In genomic region chrX:152821145-152821765, GRCh38 we compare ENCODE assay signal across 9 cellular contexts. TPM values are rescaled to one million over a fixed set of nuclear protein-coding genes. Genes with fewer than 3 reads are reported as not detected.
DNase-seq lines count a peak whose midpoint lies in the region; ATAC-seq, FAIRE-seq and TF ChIP-seq lines count a peak whose summit lies in the region.
"Had no signal": no experiment of that assay in that cellular context is flagged by ENCODE, and none has a peak within 500 bp of the region (broad histone marks: within the 10 kb centered on the region; RNA-seq: fewer than 3 reads in every experiment).

No MANE protein-coding gene starts in this region.

- H3K9me1 ChIP-seq in endothelial cell of umbilical vein (replicated peaks; ENCODE audit: control insufficient read depth, extremely low read depth, insufficient read depth, low read length) = no peaks in the 10 kb centered on the region

- H2AFZ ChIP-seq in GM23248 (no peak overlapping the region), endothelial cell of umbilical vein (ENCODE audit: low read depth, low read length) (no peak overlapping the region), smooth muscle cell (ENCODE audit: low read depth) (no peak overlapping the region)

- in situ Hi-C loops in GM23248 (cut with MboI) = loop anchor here (25.0 kb wide), 1 partner anchor 1059 kb away; no protein-coding TSS in a partner anchor

- dilution Hi-C loops in endothelial cell of umbilical vein (cut with MboI; ENCODE audit: extremely low pct_ligation_motif_present, low sequenced_read_pairs) = no loop called here

- TF ChIP-seq CTCF in endothelial cell of umbilical vein (IDR thresholded peaks at IDR 0.05; ENCODE audit: extremely low read depth in 1 of 2, insufficient read depth in 1 of 2, low read depth in 1 of 2, low read length in 2 of 2) (peak; percentile 51 to 59), smooth muscle cell (IDR thresholded peaks at IDR 0.05; ENCODE audit: borderline replicate concordance, insufficient read depth, poor library complexity, severe bottlenecking) (peak; percentile 49)

- H3K9me3 ChIP-seq in GM23248 (ENCODE audit: low read depth) (no peaks in the 10 kb centered on the region), NT2/D1 (ENCODE audit: insufficient read depth, low read length) (no peaks in the 10 kb centered on the region), endothelial cell of umbilical vein (replicated peaks; ENCODE audit: control insufficient read depth, insufficient read depth, low read length) (no peaks in the 10 kb centered on the region), smooth muscle cell (replicated peaks; ENCODE audit: low read depth) (no peaks in the 10 kb centered on the region)
- H3K9me3 ChIP-seq: SJSA1 had no signal

- H3K27me3 ChIP-seq in GM23248 (replicated peaks; ENCODE audit: insufficient read depth) (no peaks in the 10 kb centered on the region), NT2/D1 (ENCODE audit: insufficient read depth, insufficient read length) (no peaks in the 10 kb centered on the region), endothelial cell of umbilical vein (ENCODE audit: control insufficient read depth in 2 of 2, insufficient read depth in 2 of 2, low read length in 2 of 2) (peaks cover 1 to 3% of the 10 kb centered on the region in 2 experiments), smooth muscle cell (ENCODE audit: low read depth) (no peaks in the 10 kb centered on the region)
- H3K27me3 ChIP-seq: SJSA1 had no signal

- H4K20me1 ChIP-seq in GM23248 (ENCODE audit: insufficient read depth) (no peaks in the 10 kb centered on the region), endothelial cell of umbilical vein (replicated peaks; ENCODE audit: control insufficient read depth, extremely low read depth, insufficient read depth, low read length) (no peaks in the 10 kb centered on the region), smooth muscle cell (ENCODE audit: low read depth) (no peaks in the 10 kb centered on the region)

- H3K27ac ChIP-seq in GM23248 = no peak overlapping the region
- H3K27ac ChIP-seq in endothelial cell of umbilical vein (ENCODE audit: insufficient read depth, low read depth, low read length) = no peak overlapping the region
- H3K27ac ChIP-seq in smooth muscle cell (ENCODE audit: low read depth) = no peak overlapping the region
- H3K27ac ChIP-seq: SJSA1 had no signal

- H3K4me3 ChIP-seq in GM23248 (no peak overlapping the region), NT2/D1 (ENCODE audit: insufficient read length, low read depth) (no peak overlapping the region), endothelial cell of umbilical vein (replicated peaks in 1 of 3; ENCODE audit: insufficient read depth in 1 of 3, low read depth in 1 of 3, low read length in 3 of 3) (no peak overlapping the region), smooth muscle cell (no peak overlapping the region)
- H3K4me3 ChIP-seq: SJSA1 had no signal

- CTCF ChIA-PET in endothelial cell of umbilical vein (lab: Charles Lee) = interaction anchor here (0.6 to 2.5 kb wide), 15 partner anchors 9 to 1670 kb away, joined by 3 to 37 read pairs (median 5); partner anchors contain the start of genes CETN2 and NSDHL

- peak; percentile 87 for FAIRE-seq in endothelial cell of umbilical vein (lab: Jason Lieb, UNC)

- H3F3A ChIP-seq in GM23248 (ENCODE audit: insufficient read depth) = 0 out of 2 replicates have a peak, but pooled peaks cover 13% of the 10 kb centered on the region
- H3F3A ChIP-seq in smooth muscle cell (ENCODE audit: low read depth) = no peaks in the 10 kb centered on the region

- H3K79me2 ChIP-seq in GM23248 (ENCODE audit: insufficient read depth) = no peaks in the 10 kb centered on the region
- H3K79me2 ChIP-seq in endothelial cell of umbilical vein (ENCODE audit: control insufficient read depth, insufficient read depth, low read length) = no peaks in the 10 kb centered on the region
- H3K79me2 ChIP-seq in smooth muscle cell (ENCODE audit: low read depth) = no peaks in the 10 kb centered on the region

- H3K4me1 ChIP-seq in GM23248 (ENCODE audit: insufficient read depth) = peaks cover 20% of the 10 kb centered on the region
- H3K4me1 ChIP-seq in NT2/D1 (ENCODE audit: insufficient read depth, insufficient read length) = no peaks in the 10 kb centered on the region
- H3K4me1 ChIP-seq in endothelial cell of umbilical vein (ENCODE audit: control insufficient read depth, extremely low read depth, insufficient read depth, low read length) = peaks cover 4% of the 10 kb centered on the region
- no peaks in the 10 kb centered on the region for H3K4me1 ChIP-seq in smooth muscle cell (ENCODE audit: low read depth)
- H3K4me1 ChIP-seq: SJSA1 had no signal

- ATAC-seq in HG02623 (IDR thresholded peaks at IDR 0.05; ENCODE audit: unreplicated experiment) = no peak
- ATAC-seq in HG03108 (IDR thresholded peaks at IDR 0.05; ENCODE audit: unreplicated experiment) = no peak

- H3K9me2 ChIP-seq in GM23248 (ENCODE audit: insufficient read depth) = no peaks in the 10 kb centered on the region

- no TSS peak for BruUV-seq in endothelial cell of umbilical vein (replicated peaks; lab: Mats Ljungman, UMichigan)

- intact Hi-C loops in endothelial cell of umbilical vein (cut with micrococcal nuclease) = loop anchor here (1.0 kb wide), 1 partner anchor 1072 kb away; no protein-coding TSS in a partner anchor

- POLR2A ChIA-PET in endothelial cell of umbilical vein (lab: Charles Lee) = no interaction called here

- TF ChIP-seq POLR2A in endothelial cell of umbilical vein (IDR thresholded peaks at IDR 0.05; ENCODE audit: low read depth, low read length) = no peak

- no peak overlapping the region for H3K4me2 ChIP-seq in GM23248 (ENCODE audit: unreplicated experiment)
- H3K4me2 ChIP-seq in endothelial cell of umbilical vein (ENCODE audit: insufficient read depth, low read length) = no peak overlapping the region
- H3K4me2 ChIP-seq in smooth muscle cell = no peak overlapping the region

- WGBS in GM23248 (ENCODE audit: low coverage in 1 of 2, low lambda C conversion rate in 2 of 2, missing lambda C conversion rate in 2 of 2), 2 experiments = 46 to 47% methylated on average over 3 of the region's 3 CpGs
- WGBS in smooth muscle cell (ENCODE audit: low lambda C conversion rate) = 58% methylated on average over 3 of the region's 3 CpGs

- DNase-seq in DMS 273 (lab: John Stamatoyannopoulos, UW; ENCODE audit: unreplicated experiment) (peak; percentile 88), GM23248 (peak; percentile 64), NT2/D1 (ENCODE audit: low read depth, low spot score) (peak; percentile 20), endothelial cell of umbilical vein (ENCODE audit: low read depth, low spot score) (peak; percentile 31), smooth muscle cell (lab: John Stamatoyannopoulos, UW; ENCODE audit: unreplicated experiment) (no peak), middle frontal gyrus (ENCODE audit: extremely low spot score, low spot score) (no peak)

- H3K36me3 ChIP-seq in GM23248 (ENCODE audit: low read depth) (no peaks in the 10 kb centered on the region), NT2/D1 (ENCODE audit: insufficient read depth, insufficient read length, low read length) (no peaks in the 10 kb centered on the region), endothelial cell of umbilical vein (ENCODE audit: control insufficient read depth in 2 of 2, extremely low read depth in 1 of 2, insufficient read depth in 2 of 2, low read length in 2 of 2) (no peaks in the 10 kb centered on the region), smooth muscle cell (ENCODE audit: low read depth) (no peaks in the 10 kb centered on the region)
- H3K36me3 ChIP-seq: SJSA1 had no signal

- H3K9ac ChIP-seq in GM23248 (no peak overlapping the region), NT2/D1 (ENCODE audit: insufficient read length, low read depth) (no peak overlapping the region), endothelial cell of umbilical vein (replicated peaks; ENCODE audit: extremely low read depth, insufficient read depth, low read length) (no peak overlapping the region), smooth muscle cell (ENCODE audit: low read depth) (no peak overlapping the region)

RNA-seq across cellular contexts. Expression of gene CETN2, which starts 9.3 kb away (rescaled TPM):
- 51.7 and 73.7 TPM in 2 replicates for total RNA-seq in GM23248 (2014; rRNA removed; shearing (Covaris generic))
- 72.0 and 74.5 TPM in 2 replicates for polyA plus RNA-seq in GM23248 (2016; fragmentation: Nextera tagmentation; extraction: Ambion mirVana)
- 28.2 and 28.6 TPM in 2 replicates for total RNA-seq in endothelial cell of umbilical vein
- polyA plus RNA-seq in endothelial cell of umbilical vein = 15.1 and 15.4 TPM in 2 replicates
- 24.5 and 26.1 TPM in 2 replicates for polyA plus RNA-seq in endothelial cell of umbilical vein (2011; cell fraction: cytosol; rRNA removed)
- polyA plus RNA-seq in endothelial cell of umbilical vein (2011; cell fraction: nucleus; rRNA removed) = 10.3 and 12.5 TPM in 2 replicates
- 52.2 and 60.0 TPM in 2 replicates for polyA plus RNA-seq in endothelial cell of umbilical vein (2012)
- 7.9 and 9.6 TPM in 2 replicates for polyA minus RNA-seq in endothelial cell of umbilical vein
- polyA minus RNA-seq in endothelial cell of umbilical vein (2011; cell fraction: cytosol; rRNA and poly(A)+ RNA removed) = 6.2 TPM
- 2.4 and 3.3 TPM in 2 replicates for polyA minus RNA-seq in endothelial cell of umbilical vein (2011; cell fraction: nucleus; rRNA and poly(A)+ RNA removed)
- 58.3 and 62.1 TPM in 2 replicates for total RNA-seq in smooth muscle cell
- 42.9 and 60.7 TPM in 2 replicates for polyA plus RNA-seq in smooth muscle cell

RNA-seq across cellular contexts. Expression of gene NSDHL, which starts 9.6 kb away (rescaled TPM):
- total RNA-seq in GM23248 (2014; rRNA removed; shearing (Covaris generic)) = 8.3 and 11.2 TPM in 2 replicates
- polyA plus RNA-seq in GM23248 (2016; fragmentation: Nextera tagmentation; extraction: Ambion mirVana) = 24.0 and 25.2 TPM in 2 replicates
- 40.0 and 43.4 TPM in 2 replicates for total RNA-seq in endothelial cell of umbilical vein
- 43.7 and 44.5 TPM in 2 replicates for polyA plus RNA-seq in endothelial cell of umbilical vein
- 37.3 and 43.2 TPM in 2 replicates for polyA plus RNA-seq in endothelial cell of umbilical vein (2011; cell fraction: cytosol; rRNA removed)
- polyA plus RNA-seq in endothelial cell of umbilical vein (2011; cell fraction: nucleus; rRNA removed) = 23.4 and 25.7 TPM in 2 replicates
- polyA plus RNA-seq in endothelial cell of umbilical vein (2012) = 32.2 and 39.5 TPM in 2 replicates
- 26.0 and 29.3 TPM in 2 replicates for polyA minus RNA-seq in endothelial cell of umbilical vein
- polyA minus RNA-seq in endothelial cell of umbilical vein (2011; cell fraction: cytosol; rRNA and poly(A)+ RNA removed) = 11.2 TPM
- 6.0 and 6.5 TPM in 2 replicates for polyA minus RNA-seq in endothelial cell of umbilical vein (2011; cell fraction: nucleus; rRNA and poly(A)+ RNA removed)
- total RNA-seq in smooth muscle cell = 20.5 and 20.9 TPM in 2 replicates
- polyA plus RNA-seq in smooth muscle cell = 34.1 and 36.4 TPM in 2 replicates

RNA-seq across cellular contexts. Expression of gene MAGEA6, which starts 51.8 kb away (rescaled TPM):
- total RNA-seq in GM23248 (2014; rRNA removed; shearing (Covaris generic)) = not detected in 2 replicates
- polyA plus RNA-seq in GM23248 (2016; fragmentation: Nextera tagmentation; extraction: Ambion mirVana) (not detected in 2 replicates), endothelial cell of umbilical vein (not detected in 2 replicates), smooth muscle cell (not detected in 2 replicates)
- total RNA-seq in endothelial cell of umbilical vein (not detected in 2 replicates), smooth muscle cell (not detected in 2 replicates)
- polyA plus RNA-seq in endothelial cell of umbilical vein (2011; cell fraction: cytosol; rRNA removed) = not detected in 2 replicates
- not detected in 2 replicates for polyA plus RNA-seq in endothelial cell of umbilical vein (2011; cell fraction: nucleus; rRNA removed)
- not detected in 2 replicates for polyA plus RNA-seq in endothelial cell of umbilical vein (2012)
- 0.34 and 1.8 TPM in 2 replicates for polyA minus RNA-seq in endothelial cell of umbilical vein
- 5.5 TPM for polyA minus RNA-seq in endothelial cell of umbilical vein (2011; cell fraction: cytosol; rRNA and poly(A)+ RNA removed)
- not detected in 2 replicates for polyA minus RNA-seq in endothelial cell of umbilical vein (2011; cell fraction: nucleus; rRNA and poly(A)+ RNA removed)

Comparison
In these comparisons a context has a peak if more than half of its experiments do, and no peak if none do; other contexts are left out.
1. DNase-seq: peak in DMS 273 (single experiment), GM23248 (single experiment), NT2/D1 (single experiment) and endothelial cell of umbilical vein (single experiment); none in smooth muscle cell (single experiment) and middle frontal gyrus (single experiment).